7 cellular contexts compared by ENCODE assay signal in genomic region chr17:17663160-17664072, GRCh38. TPM values are rescaled to one million over a fixed set of nuclear protein-coding genes. Genes with fewer than 3 reads are reported as not detected.
DNase-seq lines count a peak whose midpoint lies in the region; ATAC-seq and TF ChIP-seq lines count a peak whose summit lies in the region.

No MANE protein-coding gene starts in this region.

- no peaks in the 10 kb centered on the region for H3K36me3 Mint-ChIP-seq in activated CD4-positive, alpha-beta memory T cell treated with anti-CD3 and anti-CD28 coated beads, Interleukin-2, amount 10 ng/mL, durations not matched to agents 7 days and 5 days (ENCODE audit: low read depth)
- H3K36me3 Mint-ChIP-seq in nephron progenitor cell (ENCODE audit: low read depth) = no peaks in the 10 kb centered on the region

- POLR2A ChIA-PET in activated CD4-positive, alpha-beta memory T cell treated with anti-CD3 and anti-CD28 coated beads, Interleukin-2, amount 10 ng/mL, durations not matched to agents 7 days and 5 days (lab: Charles Lee) = interaction anchor here (1.2 kb wide), 1 partner anchor 11 kb away, joined by 3 read pairs; no protein-coding TSS in a partner anchor

- no peak overlapping the region for H3K4me3 ChIP-seq in effector memory CD4-positive, alpha-beta T cell (ENCODE audit: insufficient read depth, low read depth, low read length, poor library complexity, severe bottlenecking)

- TF ChIP-seq CTCF in nephron progenitor cell (IDR thresholded peaks at IDR 0.05) = no peak

- no peaks in the 10 kb centered on the region for H3K9me3 Mint-ChIP-seq in activated CD4-positive, alpha-beta memory T cell treated with anti-CD3 and anti-CD28 coated beads, Interleukin-2, amount 10 ng/mL, durations not matched to agents 7 days and 5 days
- peaks cover 18% of the 10 kb centered on the region for H3K9me3 Mint-ChIP-seq in nephron progenitor cell

- ATAC-seq in GM18519 (IDR thresholded peaks at IDR 0.05; ENCODE audit: low FRiP score, unreplicated experiment) = peak; percentile 64
- ATAC-seq in HG02678 (IDR thresholded peaks at IDR 0.05; ENCODE audit: unreplicated experiment) = peak; percentile 44

- H3K27me3 Mint-ChIP-seq in activated CD4-positive, alpha-beta memory T cell treated with anti-CD3 and anti-CD28 coated beads, Interleukin-2, amount 10 ng/mL, durations not matched to agents 7 days and 5 days = peaks cover 6% of the 10 kb centered on the region
- peaks cover 7% of the 10 kb centered on the region for H3K27me3 Mint-ChIP-seq in nephron progenitor cell (ENCODE audit: low read depth, poor library complexity)

- no peaks in the 10 kb centered on the region for H3K27me3 ChIP-seq in effector memory CD4-positive, alpha-beta T cell (replicated peaks; ENCODE audit: control insufficient read depth, insufficient read depth, low read length, poor library complexity, severe bottlenecking)

- peaks cover 7% of the 10 kb centered on the region for H3K4me1 ChIP-seq in effector memory CD4-positive, alpha-beta T cell (ENCODE audit: control insufficient read depth, insufficient read depth, low read length, poor library complexity, severe bottlenecking)

- peak; percentile 95 for DNase-seq in NCI-H226
- DNase-seq in activated CD4-positive, alpha-beta memory T cell treated with anti-CD3 and anti-CD28 coated beads, Interleukin-2, amount 10 ng/mL, durations not matched to agents 7 days and 5 days = peak; percentile 77
- DNase-seq in effector memory CD4-positive, alpha-beta T cell = peak; percentile 69 to 74 (median 73)
- peak; percentile 65 for DNase-seq in nephron progenitor cell
- DNase-seq in stromal cell of bone marrow (ENCODE audit: low read depth) = peak; percentile 94

- CTCF ChIA-PET in activated CD4-positive, alpha-beta memory T cell treated with anti-CD3 and anti-CD28 coated beads, Interleukin-2, amount 10 ng/mL, durations not matched to agents 7 days and 5 days (lab: Charles Lee) = interaction anchor here (0.6 kb wide), 1 partner anchor 51 kb away, joined by 3 read pairs; no protein-coding TSS in a partner anchor

- no peaks in the 10 kb centered on the region for H3K9me3 ChIP-seq in effector memory CD4-positive, alpha-beta T cell (ENCODE audit: control insufficient read depth, low read length)

- no peaks in the 10 kb centered on the region for H3K36me3 ChIP-seq in effector memory CD4-positive, alpha-beta T cell (ENCODE audit: control insufficient read depth, insufficient read depth, low read length)

- no peak overlapping the region for H3K4me3 Mint-ChIP-seq in activated CD4-positive, alpha-beta memory T cell treated with anti-CD3 and anti-CD28 coated beads, Interleukin-2, amount 10 ng/mL, durations not matched to agents 7 days and 5 days
- H3K4me3 Mint-ChIP-seq in nephron progenitor cell = no peak overlapping the region

- H3K27ac ChIP-seq in effector memory CD4-positive, alpha-beta T cell (ENCODE audit: insufficient read depth, low read length, poor library complexity, severe bottlenecking) = no peak overlapping the region

- peaks cover 15% of the 10 kb centered on the region for H3K4me1 Mint-ChIP-seq in activated CD4-positive, alpha-beta memory T cell treated with anti-CD3 and anti-CD28 coated beads, Interleukin-2, amount 10 ng/mL, durations not matched to agents 7 days and 5 days
- peaks cover 28% of the 10 kb centered on the region for H3K4me1 Mint-ChIP-seq in nephron progenitor cell

- H3K27ac Mint-ChIP-seq in activated CD4-positive, alpha-beta memory T cell treated with anti-CD3 and anti-CD28 coated beads, Interleukin-2, amount 10 ng/mL, durations not matched to agents 7 days and 5 days = no peak overlapping the region
- H3K27ac Mint-ChIP-seq in nephron progenitor cell = peak overlapping the region; percentile 27

RNA-seq across cellular contexts. Expression of gene RAI1, which starts 17.8 kb away (rescaled TPM):
- total RNA-seq in activated CD4-positive, alpha-beta memory T cell treated with anti-CD3 and anti-CD28 coated beads, Interleukin-2, amount 10 ng/mL, durations not matched to agents 7 days and 5 days = 10 to 100 TPM; 16.7 TPM
